In the genomic region with DNA sequence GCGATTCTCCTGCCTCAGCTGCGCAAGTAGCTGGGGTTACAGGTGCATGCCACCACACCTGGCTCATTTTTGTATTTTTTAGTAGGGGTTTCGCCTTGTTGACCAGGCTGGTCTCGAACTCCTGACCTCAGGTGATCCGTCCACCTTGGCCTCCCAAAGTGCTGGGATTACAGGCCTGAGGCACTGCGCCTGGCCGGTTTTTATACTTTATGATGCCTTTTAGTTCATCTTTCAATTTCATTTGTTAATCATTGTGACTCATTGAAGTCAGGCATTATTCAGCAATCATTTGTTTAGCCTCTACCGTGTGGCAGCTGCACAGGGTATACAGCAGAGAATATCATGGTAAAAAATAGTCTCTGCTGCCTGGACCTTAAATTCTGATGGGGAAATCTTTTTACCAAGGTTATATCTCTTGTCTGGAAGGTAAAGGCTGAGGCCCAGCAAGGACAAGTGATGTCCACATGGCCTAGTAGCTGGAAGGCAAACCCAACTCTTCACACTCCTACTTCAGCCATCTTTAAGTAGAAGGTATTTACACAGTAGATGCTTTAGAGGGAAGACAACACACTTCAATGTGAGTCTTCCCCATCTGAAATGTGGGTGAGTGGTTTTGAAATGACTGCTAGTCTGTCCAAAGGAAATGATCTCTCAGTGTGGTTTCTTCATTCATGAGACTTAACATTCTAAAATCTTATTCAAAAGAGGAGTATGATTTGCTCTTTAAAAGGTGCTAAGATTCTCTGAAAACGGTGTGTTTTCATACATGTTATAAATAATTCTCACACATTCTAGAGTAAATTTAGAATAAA, we compare ENCODE assay signal across 12 cellular contexts. TPM values are rescaled to one million over a fixed set of nuclear protein-coding genes. Genes with fewer than 3 reads are reported as not detected.
DNase-seq lines count a peak whose midpoint lies in the region; ATAC-seq, FAIRE-seq and TF ChIP-seq lines count a peak whose summit lies in the region.
"Had no signal": no experiment of that assay in that cellular context is flagged by ENCODE, and none has a peak within 500 bp of the region (broad histone marks: within the 10 kb centered on the region; RNA-seq: fewer than 3 reads in every experiment).

No MANE protein-coding gene starts in this region.

- H3K4me1 Mint-ChIP-seq in activated naive CD4-positive, alpha-beta T cell treated with anti-CD3 and anti-CD28 coated beads, Interleukin-2, amount 10 ng/mL, durations not matched to agents 7 days and 5 days, result peaks cover 55% of the 10 kb centered on the region
- H3K4me1 Mint-ChIP-seq in astrocyte (ENCODE audit: low read depth, unreplicated experiment), result peaks cover 11% of the 10 kb centered on the region

- no peak for TF ChIP-seq RAD21 in SK-N-SH (IDR thresholded peaks at IDR 0.05; ENCODE audit: low read length)

- no peak for TF ChIP-seq CTCF in astrocyte (IDR thresholded peaks at IDR 0.05; ENCODE audit: insufficient read depth, low read depth, low read length)
- no peak for TF ChIP-seq CTCF in stomach (IDR thresholded peaks at IDR 0.05)
- no peak for TF ChIP-seq CTCF in SK-N-SH (IDR thresholded peaks at IDR 0.05)

- no peak for FAIRE-seq in astrocyte (lab: Jason Lieb, UNC)

- peak overlapping the region; percentile 82 for H3K27ac Mint-ChIP-seq in activated naive CD4-positive, alpha-beta T cell treated with anti-CD3 and anti-CD28 coated beads, Interleukin-2, amount 10 ng/mL, durations not matched to agents 7 days and 5 days
- H3K27ac Mint-ChIP-seq in astrocyte (ENCODE audit: unreplicated experiment), result peak overlapping the region; percentile 9

- no peak overlapping the region for H2AFZ ChIP-seq in astrocyte (ENCODE audit: low read depth, low read length)
- no peak overlapping the region for H2AFZ ChIP-seq in SK-N-SH (ENCODE audit: low read depth)

- ATAC-seq in HG03354 (IDR thresholded peaks at IDR 0.05; ENCODE audit: poor library complexity, severe bottlenecking, unreplicated experiment), result peak; percentile 37
- ATAC-seq in HG02571 (IDR thresholded peaks at IDR 0.05; ENCODE audit: unreplicated experiment), result no peak

- peaks cover 21% of the 10 kb centered on the region for H3K4me1 ChIP-seq in astrocyte (ENCODE audit: insufficient read depth, low read length)
- H3K4me1 ChIP-seq in stomach, result peaks cover 23 to 55% (median 43%) of the 10 kb centered on the region in 4 donors
- peaks cover 1 to 11% of the 10 kb centered on the region in 2 experiments; a peak in 3 of 4 replicates for H3K4me1 ChIP-seq in SK-N-SH (ENCODE audit: control insufficient read depth in 1 of 2, insufficient read depth in 2 of 2, low read depth in 1 of 2, low read length in 1 of 2)

- H3K4me3 ChIP-seq in astrocyte (ENCODE audit: insufficient read depth, low read depth, low read length), result no peak overlapping the region
- no peak overlapping the region for H3K4me3 ChIP-seq in stomach
- H3K4me3 ChIP-seq in SK-N-SH (ENCODE audit: low read depth in 2 of 2, low read length in 1 of 2), result no peak overlapping the region

- H3K9me3 Mint-ChIP-seq in activated naive CD4-positive, alpha-beta T cell treated with anti-CD3 and anti-CD28 coated beads, Interleukin-2, amount 10 ng/mL, durations not matched to agents 7 days and 5 days, result no peaks in the 10 kb centered on the region
- no peaks in the 10 kb centered on the region for H3K9me3 Mint-ChIP-seq in astrocyte (ENCODE audit: unreplicated experiment)

- 83 to 86% (median 84%) methylated on average over 9 of the region's 9 CpGs for WGBS in stomach, 5 donors
- 92% methylated on average over 9 of the region's 9 CpGs for WGBS in SK-N-SH (ENCODE audit: low lambda C conversion rate)

- TF ChIP-seq EP300 in stomach (IDR thresholded peaks at IDR 0.05) (no peak), SK-N-SH (IDR thresholded peaks at IDR 0.05; ENCODE audit: borderline replicate concordance in 1 of 2, low read depth in 1 of 2, low read length in 1 of 2) (no peak)

- peaks cover 17% of the 10 kb centered on the region for H3K36me3 Mint-ChIP-seq in activated naive CD4-positive, alpha-beta T cell treated with anti-CD3 and anti-CD28 coated beads, Interleukin-2, amount 10 ng/mL, durations not matched to agents 7 days and 5 days
- peaks cover 3% of the 10 kb centered on the region for H3K36me3 Mint-ChIP-seq in astrocyte (ENCODE audit: low read depth, unreplicated experiment)

- H3K36me3 ChIP-seq in astrocyte (ENCODE audit: insufficient read depth, low read length), result no peaks in the 10 kb centered on the region
- no peaks in the 10 kb centered on the region for H3K36me3 ChIP-seq in stomach
- H3K36me3 ChIP-seq in SK-N-SH (replicated peaks in 1 of 2; ENCODE audit: control insufficient read depth in 1 of 2, insufficient read depth in 2 of 2, low read length in 1 of 2), result no peaks in the 10 kb centered on the region

- intact Hi-C loops in stomach (cut with DNase I; ENCODE audit: low total_unique reads), result no loop called here

- H3K9ac ChIP-seq in astrocyte (ENCODE audit: low read length) (no peak overlapping the region), SK-N-SH (no peak overlapping the region)

- H3K9me3 ChIP-seq in astrocyte (ENCODE audit: insufficient read depth, low read depth, low read length) (no peaks in the 10 kb centered on the region), stomach (no peaks in the 10 kb centered on the region), SK-N-SH (no peaks in the 10 kb centered on the region)

- no peak for DNase-seq in activated naive CD4-positive, alpha-beta T cell treated with anti-CD3 and anti-CD28 coated beads, Interleukin-2, amount 10 ng/mL, durations not matched to agents 7 days and 5 days
- DNase-seq in activated naive CD4-positive, alpha-beta T cell (lab: John Stamatoyannopoulos, UW), result no peak
- no peak for DNase-seq in astrocyte (ENCODE audit: low read depth)
- no peak for DNase-seq in stomach
- DNase-seq in hypothalamus (lab: John Stamatoyannopoulos, UW), result no peak
- DNase-seq in SK-N-SH, result no peak
- DNase-seq: cortex of kidney, SHP77, substantia nigra had no signal

- H3K79me2 ChIP-seq in astrocyte (ENCODE audit: insufficient read depth, low read length) (peaks cover 56% of the 10 kb centered on the region), SK-N-SH (ENCODE audit: insufficient read depth) (peaks cover 66% of the 10 kb centered on the region)

- TF ChIP-seq POLR2A in stomach (IDR thresholded peaks at IDR 0.05), result no peak

- peak overlapping the region; percentile 5 for H3K4me2 ChIP-seq in astrocyte (ENCODE audit: low read length)
- H3K4me2 ChIP-seq in SK-N-SH, result no peak overlapping the region

- no peaks in the 10 kb centered on the region for H3F3A ChIP-seq in SK-N-SH (replicated peaks; ENCODE audit: insufficient read depth)

- H4K20me1 ChIP-seq in astrocyte (ENCODE audit: insufficient read depth, low read length) (peaks cover 23% of the 10 kb centered on the region), SK-N-SH (ENCODE audit: insufficient read depth) (no peaks in the 10 kb centered on the region)

- H3K4me3 Mint-ChIP-seq in activated naive CD4-positive, alpha-beta T cell treated with anti-CD3 and anti-CD28 coated beads, Interleukin-2, amount 10 ng/mL, durations not matched to agents 7 days and 5 days, result peak overlapping the region; percentile 54
- no peak overlapping the region for H3K4me3 Mint-ChIP-seq in astrocyte (ENCODE audit: unreplicated experiment)

- H3K27me3 Mint-ChIP-seq in activated naive CD4-positive, alpha-beta T cell treated with anti-CD3 and anti-CD28 coated beads, Interleukin-2, amount 10 ng/mL, durations not matched to agents 7 days and 5 days, result no peaks in the 10 kb centered on the region
- no peaks in the 10 kb centered on the region for H3K27me3 Mint-ChIP-seq in astrocyte (ENCODE audit: low read depth, unreplicated experiment)

- CTCF ChIA-PET in activated naive CD4-positive, alpha-beta T cell treated with anti-CD3 and anti-CD28 coated beads, Interleukin-2, amount 10 ng/mL, durations not matched to agents 7 days and 5 days (lab: Charles Lee), result interaction anchor here (1.6 to 1.9 kb wide), 2 partner anchors 81 to 100 kb away, joined by 4 to 6 read pairs; no protein-coding TSS in a partner anchor
- CTCF ChIA-PET in SK-N-SH (lab: Yijun Ruan, JAX), result no interaction called here

- H3K27ac ChIP-seq in astrocyte (ENCODE audit: low read depth, low read length) (no peak overlapping the region), stomach (peak overlapping the region in 3 of 5 donors; percentile 22 to 97 (median 95)), SK-N-SH (ENCODE audit: low read depth in 2 of 2, low read length in 1 of 2) (no peak overlapping the region)
- H3K27ac ChIP-seq: C4-2B had no signal

- POLR2A ChIA-PET in SK-N-SH (lab: Yijun Ruan, JAX), result no interaction called here

- no peaks in the 10 kb centered on the region for H3K27me3 ChIP-seq in astrocyte (ENCODE audit: insufficient read depth, low read length)
- H3K27me3 ChIP-seq in stomach, result no peaks in the 10 kb centered on the region
- no peaks in the 10 kb centered on the region for H3K27me3 ChIP-seq in SK-N-SH (ENCODE audit: insufficient read depth)

- no peaks in the 10 kb centered on the region for H3K9me2 ChIP-seq in SK-N-SH

TF ChIP-seq in SK-N-SH, 30 proteins besides CTCF, POLR2A, EP300 and RAD21 (continues in another document):
- TF ChIP-seq, protein P1, sequence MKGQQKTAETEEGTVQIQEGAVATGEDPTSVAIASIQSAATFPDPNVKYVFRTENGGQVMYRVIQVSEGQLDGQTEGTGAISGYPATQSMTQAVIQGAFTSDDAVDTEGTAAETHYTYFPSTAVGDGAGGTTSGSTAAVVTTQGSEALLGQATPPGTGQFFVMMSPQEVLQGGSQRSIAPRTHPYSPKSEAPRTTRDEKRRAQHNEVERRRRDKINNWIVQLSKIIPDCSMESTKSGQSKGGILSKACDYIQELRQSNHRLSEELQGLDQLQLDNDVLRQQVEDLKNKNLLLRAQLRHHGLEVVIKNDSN (IDR thresholded peaks at IDR 0.05; ENCODE audit: borderline replicate concordance, low read depth), result no peak
- no peak for TF ChIP-seq MEF2A (IDR thresholded peaks at IDR 0.05; ENCODE audit: borderline replicate concordance, low read depth)
- no peak for TF ChIP-seq SIN3A (IDR thresholded peaks at IDR 0.05; ENCODE audit: borderline replicate concordance, low read depth, low read length)
- no peak for TF ChIP-seq FOXJ3 (CRISPR knock-in tag; IDR thresholded peaks at IDR 0.05)
- TF ChIP-seq FOSL2 (IDR thresholded peaks at IDR 0.05; ENCODE audit: borderline replicate concordance, low read depth), result no peak
- no peak for TF ChIP-seq ELF1 (IDR thresholded peaks at IDR 0.05)
- TF ChIP-seq GATA2 (CRISPR knock-in tag; IDR thresholded peaks at IDR 0.05), result no peak
- no peak for TF ChIP-seq FOXM1 (IDR thresholded peaks at IDR 0.05; ENCODE audit: low read depth)
- TF ChIP-seq POLR2AphosphoS5 (IDR thresholded peaks at IDR 0.05; ENCODE audit: low read depth, low read length), result no peak
- no peak for TF ChIP-seq TCF12 (IDR thresholded peaks at IDR 0.05)

RNA-seq across cellular contexts. Expression of a gene that starts 2.4 kb away (rescaled TPM):
- total RNA-seq in astrocyte, result 34.0 and 50.6 TPM in 2 replicates
- total RNA-seq in stomach, result 100 to 1,000 TPM in 2 of 5 donors, 10 to 100 TPM in 2, 1 to 10 TPM in 1; 5.3 to 478 (median 39.7) TPM
- 10 to 100 TPM; 16.8 to 24.7 (median 18.1) TPM for polyA plus RNA-seq in stomach
- polyA plus RNA-seq in SK-N-SH (2012; rRNA removed), result 27.6 and 36.6 TPM in 2 replicates
- 35.6 and 36.2 TPM in 2 replicates for polyA plus RNA-seq in SK-N-SH (2012; cell fraction: cytosol; rRNA removed)
- 22.0 and 34.2 TPM in 2 replicates for polyA plus RNA-seq in SK-N-SH (2012; cell fraction: nucleus; rRNA removed)

Comparison
In these comparisons a context has a peak if more than half of its experiments do, and no peak if none do; other contexts are left out.
1. H3K27ac ChIP-seq: peak in stomach (3 of 5); none in astrocyte (single experiment) and SK-N-SH (0 of 2).